ENCODE assay signal across 16 cellular contexts in the genomic region with DNA sequence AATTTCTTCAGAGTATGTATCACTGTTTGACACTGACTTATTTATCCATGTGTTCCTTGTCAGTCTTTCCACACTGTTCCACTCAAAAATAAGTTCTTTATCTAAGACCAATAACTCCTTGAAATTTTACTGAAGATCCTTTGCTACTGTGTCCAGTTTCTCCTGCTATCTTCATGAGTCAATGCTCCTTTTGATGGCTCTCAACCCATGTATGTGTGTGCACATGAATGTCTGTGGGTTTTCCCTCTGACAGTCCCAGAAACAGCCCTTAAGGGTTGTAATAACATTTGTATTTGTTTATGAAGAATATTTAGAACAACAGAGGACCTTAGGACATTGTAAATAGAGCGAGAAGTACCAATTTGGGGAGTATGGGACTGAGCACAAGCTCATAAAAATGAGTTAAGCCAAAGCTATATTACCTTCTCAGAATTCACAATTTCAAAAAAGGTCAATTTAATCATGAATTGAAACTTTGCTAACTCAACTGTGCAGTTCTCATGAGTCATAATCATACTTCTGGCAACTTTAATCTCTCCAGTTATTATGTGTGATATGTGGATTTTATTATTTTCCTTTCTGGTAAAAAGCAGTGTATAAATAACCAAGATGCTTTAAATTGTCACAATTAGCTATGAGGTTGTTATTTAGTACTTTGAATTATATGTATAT.
DNase-seq lines count a peak whose midpoint lies in the region; ATAC-seq, FAIRE-seq and TF ChIP-seq lines count a peak whose summit lies in the region.
"Had no signal": no experiment of that assay in that cellular context is flagged by ENCODE, and none has a peak within 500 bp of the region (broad histone marks: within the 10 kb centered on the region; RNA-seq: fewer than 3 reads in every experiment).

No MANE protein-coding gene starts in this region.

- FAIRE-seq in GM19239 (lab: Jason Lieb, UNC), result peak; percentile 63

- no peaks in the 10 kb centered on the region for H3K27me3 ChIP-seq in adipocyte (replicated peaks; ENCODE audit: control insufficient read depth, insufficient read depth, low read length)
- H3K27me3 ChIP-seq: SJSA1 had no signal

- no peak overlapping the region for H3K4me3 Mint-ChIP-seq in WTC11

- no peak overlapping the region for H3K4me3 ChIP-seq in adipocyte (ENCODE audit: low read length)
- H3K4me3 ChIP-seq: HAP-1, SJSA1 had no signal

- DNase-seq in GM19239 (ENCODE audit: insufficient read length, low spot score) (no peak), adipocyte (ENCODE audit: low read depth) (peak; percentile 15), left lobe of liver (ENCODE audit: low spot score) (no peak), pons (ENCODE audit: low spot score) (no peak), NCI-H1436 (lab: John Stamatoyannopoulos, UW) (no peak), WTC11 (ENCODE audit: low spot score) (no peak)
- DNase-seq: COR-L47, DMS153, NCI-H1105 treated with DMSO at 0.1 percent for 48 hours, NCI-H187, NCI-H446 treated with DMSO at 0.1 percent for 48 hours, PC-3, T-helper 2 cell had no signal

- no peaks in the 10 kb centered on the region for H3K36me3 Mint-ChIP-seq in WTC11

- ATAC-seq in HG02981 (IDR thresholded peaks at IDR 0.05; ENCODE audit: unreplicated experiment), result peak; percentile 55
- no peak for ATAC-seq in left lobe of liver
- ATAC-seq in WTC11, result no peak
- ATAC-seq: PC-3 had no signal

- H3K27me3 Mint-ChIP-seq in WTC11 (ENCODE audit: low read depth), result no peaks in the 10 kb centered on the region

- no peaks in the 10 kb centered on the region for H3K9me3 Mint-ChIP-seq in WTC11

- no peaks in the 10 kb centered on the region for H3K4me1 Mint-ChIP-seq in WTC11

- H3K27ac Mint-ChIP-seq in WTC11, result no peak overlapping the region

- POLR2A ChIA-PET in WTC11 (lab: Charles Lee), result no interaction called here

- TF ChIP-seq CTCF in WTC11 (IDR thresholded peaks at IDR 0.05), result no peak

- peaks cover 4% of the 10 kb centered on the region for H3K4me1 ChIP-seq in adipocyte (ENCODE audit: control insufficient read depth, insufficient read depth, low read length)
- H3K4me1 ChIP-seq: HAP-1, SJSA1 had no signal

- no peaks in the 10 kb centered on the region for H3K9me3 ChIP-seq in adipocyte (ENCODE audit: control insufficient read depth, low read length)
- H3K9me3 ChIP-seq: HAP-1, SJSA1 had no signal

- H3K9ac ChIP-seq in adipocyte (ENCODE audit: low read length), result no peak overlapping the region

- CTCF ChIA-PET in WTC11 (lab: Charles Lee), result no interaction called here

- H3K36me3 ChIP-seq in adipocyte (ENCODE audit: control insufficient read depth, insufficient read depth, low read length, severe bottlenecking), result no peaks in the 10 kb centered on the region
- H3K36me3 ChIP-seq: HAP-1, SJSA1 had no signal

TF ChIP-seq in WTC11, 78 proteins besides CTCF, POLR2A, EP300 and RAD21 (continues in another document):
- TF ChIP-seq ESRRA (CRISPR knock-in tag; IDR thresholded peaks at IDR 0.05; ENCODE audit: borderline replicate concordance) (no peak), FOXP1 (CRISPR knock-in tag; IDR thresholded peaks at IDR 0.05; ENCODE audit: borderline replicate concordance) (no peak), KAT7 (CRISPR knock-in tag; IDR thresholded peaks at IDR 0.05; ENCODE audit: borderline replicate concordance) (no peak), NR2C2 (CRISPR knock-in tag; IDR thresholded peaks at IDR 0.05) (no peak), TEAD1 (CRISPR knock-in tag; IDR thresholded peaks at IDR 0.05) (no peak), OVOL2 (CRISPR knock-in tag; IDR thresholded peaks at IDR 0.05; ENCODE audit: borderline replicate concordance) (no peak), CREM (CRISPR knock-in tag; IDR thresholded peaks at IDR 0.05) (no peak), TEAD4 (CRISPR knock-in tag; IDR thresholded peaks at IDR 0.05) (no peak), GRHL2 (CRISPR knock-in tag; IDR thresholded peaks at IDR 0.05; ENCODE audit: insufficient replicate concordance, severe bottlenecking) (no peak), ZNF423 (CRISPR knock-in tag; IDR thresholded peaks at IDR 0.05) (no peak), SOX15 (CRISPR knock-in tag; IDR thresholded peaks at IDR 0.05) (no peak), ZBTB21 (CRISPR knock-in tag; IDR thresholded peaks at IDR 0.05; ENCODE audit: borderline replicate concordance) (no peak), ZNF138 (CRISPR knock-in tag; conservative IDR thresholded peaks at IDR 0.05) (no peak), MYBL2 (CRISPR knock-in tag; IDR thresholded peaks at IDR 0.05) (no peak)
- TF ChIP-seq, protein P1, sequence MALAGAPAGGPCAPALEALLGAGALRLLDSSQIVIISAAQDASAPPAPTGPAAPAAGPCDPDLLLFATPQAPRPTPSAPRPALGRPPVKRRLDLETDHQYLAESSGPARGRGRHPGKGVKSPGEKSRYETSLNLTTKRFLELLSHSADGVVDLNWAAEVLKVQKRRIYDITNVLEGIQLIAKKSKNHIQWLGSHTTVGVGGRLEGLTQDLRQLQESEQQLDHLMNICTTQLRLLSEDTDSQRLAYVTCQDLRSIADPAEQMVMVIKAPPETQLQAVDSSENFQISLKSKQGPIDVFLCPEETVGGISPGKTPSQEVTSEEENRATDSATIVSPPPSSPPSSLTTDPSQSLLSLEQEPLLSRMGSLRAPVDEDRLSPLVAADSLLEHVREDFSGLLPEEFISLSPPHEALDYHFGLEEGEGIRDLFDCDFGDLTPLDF (CRISPR knock-in tag; IDR thresholded peaks at IDR 0.05), result no peak
- TF ChIP-seq, protein P2, sequence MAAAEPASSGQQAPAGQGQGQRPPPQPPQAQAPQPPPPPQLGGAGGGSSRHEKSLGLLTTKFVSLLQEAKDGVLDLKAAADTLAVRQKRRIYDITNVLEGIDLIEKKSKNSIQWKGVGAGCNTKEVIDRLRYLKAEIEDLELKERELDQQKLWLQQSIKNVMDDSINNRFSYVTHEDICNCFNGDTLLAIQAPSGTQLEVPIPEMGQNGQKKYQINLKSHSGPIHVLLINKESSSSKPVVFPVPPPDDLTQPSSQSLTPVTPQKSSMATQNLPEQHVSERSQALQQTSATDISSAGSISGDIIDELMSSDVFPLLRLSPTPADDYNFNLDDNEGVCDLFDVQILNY (CRISPR knock-in tag; IDR thresholded peaks at IDR 0.05), result no peak
- TF ChIP-seq, protein P3, sequence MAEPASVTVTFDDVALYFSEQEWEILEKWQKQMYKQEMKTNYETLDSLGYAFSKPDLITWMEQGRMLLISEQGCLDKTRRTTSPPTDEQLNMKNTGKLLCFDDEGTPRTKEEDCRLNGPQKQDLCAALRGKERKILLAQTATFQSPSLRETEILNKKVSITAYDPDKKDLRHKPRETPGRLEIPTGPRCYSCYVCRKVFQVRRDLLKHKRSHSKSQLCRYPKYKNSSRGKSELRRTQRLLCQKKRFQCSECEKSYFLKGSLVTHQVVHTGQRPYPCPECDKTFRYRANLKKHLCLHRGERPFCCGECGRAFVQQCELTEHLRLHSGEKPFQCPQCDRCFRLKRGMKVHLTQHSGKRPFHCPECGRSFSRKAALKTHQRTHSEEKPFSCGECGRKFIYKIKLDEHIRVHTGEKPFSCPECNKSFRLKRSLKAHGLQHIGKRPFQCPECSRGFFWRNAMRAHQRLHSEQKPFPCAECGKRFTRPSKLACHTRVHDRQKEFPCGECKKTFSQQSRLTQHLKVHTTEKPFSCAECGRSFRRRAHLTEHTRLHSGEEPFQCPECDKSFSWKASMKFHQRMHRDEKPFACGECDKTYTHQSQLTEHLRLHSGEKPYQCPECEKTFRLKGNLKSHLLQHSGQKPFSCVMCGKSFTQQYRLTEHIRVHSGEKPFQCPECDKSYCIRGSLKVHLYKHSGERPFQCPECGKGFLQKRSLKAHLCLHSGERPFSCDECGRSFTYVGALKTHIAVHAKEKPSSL (CRISPR knock-in tag; conservative IDR thresholded peaks at IDR 0.05), result no peak
- TF ChIP-seq, protein P4, sequence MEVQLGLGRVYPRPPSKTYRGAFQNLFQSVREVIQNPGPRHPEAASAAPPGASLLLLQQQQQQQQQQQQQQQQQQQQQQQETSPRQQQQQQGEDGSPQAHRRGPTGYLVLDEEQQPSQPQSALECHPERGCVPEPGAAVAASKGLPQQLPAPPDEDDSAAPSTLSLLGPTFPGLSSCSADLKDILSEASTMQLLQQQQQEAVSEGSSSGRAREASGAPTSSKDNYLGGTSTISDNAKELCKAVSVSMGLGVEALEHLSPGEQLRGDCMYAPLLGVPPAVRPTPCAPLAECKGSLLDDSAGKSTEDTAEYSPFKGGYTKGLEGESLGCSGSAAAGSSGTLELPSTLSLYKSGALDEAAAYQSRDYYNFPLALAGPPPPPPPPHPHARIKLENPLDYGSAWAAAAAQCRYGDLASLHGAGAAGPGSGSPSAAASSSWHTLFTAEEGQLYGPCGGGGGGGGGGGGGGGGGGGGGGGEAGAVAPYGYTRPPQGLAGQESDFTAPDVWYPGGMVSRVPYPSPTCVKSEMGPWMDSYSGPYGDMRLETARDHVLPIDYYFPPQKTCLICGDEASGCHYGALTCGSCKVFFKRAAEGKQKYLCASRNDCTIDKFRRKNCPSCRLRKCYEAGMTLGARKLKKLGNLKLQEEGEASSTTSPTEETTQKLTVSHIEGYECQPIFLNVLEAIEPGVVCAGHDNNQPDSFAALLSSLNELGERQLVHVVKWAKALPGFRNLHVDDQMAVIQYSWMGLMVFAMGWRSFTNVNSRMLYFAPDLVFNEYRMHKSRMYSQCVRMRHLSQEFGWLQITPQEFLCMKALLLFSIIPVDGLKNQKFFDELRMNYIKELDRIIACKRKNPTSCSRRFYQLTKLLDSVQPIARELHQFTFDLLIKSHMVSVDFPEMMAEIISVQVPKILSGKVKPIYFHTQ (CRISPR knock-in tag; IDR thresholded peaks at IDR 0.05), result no peak
